ENCODE assay signal across 20 cellular contexts in the genomic region with DNA sequence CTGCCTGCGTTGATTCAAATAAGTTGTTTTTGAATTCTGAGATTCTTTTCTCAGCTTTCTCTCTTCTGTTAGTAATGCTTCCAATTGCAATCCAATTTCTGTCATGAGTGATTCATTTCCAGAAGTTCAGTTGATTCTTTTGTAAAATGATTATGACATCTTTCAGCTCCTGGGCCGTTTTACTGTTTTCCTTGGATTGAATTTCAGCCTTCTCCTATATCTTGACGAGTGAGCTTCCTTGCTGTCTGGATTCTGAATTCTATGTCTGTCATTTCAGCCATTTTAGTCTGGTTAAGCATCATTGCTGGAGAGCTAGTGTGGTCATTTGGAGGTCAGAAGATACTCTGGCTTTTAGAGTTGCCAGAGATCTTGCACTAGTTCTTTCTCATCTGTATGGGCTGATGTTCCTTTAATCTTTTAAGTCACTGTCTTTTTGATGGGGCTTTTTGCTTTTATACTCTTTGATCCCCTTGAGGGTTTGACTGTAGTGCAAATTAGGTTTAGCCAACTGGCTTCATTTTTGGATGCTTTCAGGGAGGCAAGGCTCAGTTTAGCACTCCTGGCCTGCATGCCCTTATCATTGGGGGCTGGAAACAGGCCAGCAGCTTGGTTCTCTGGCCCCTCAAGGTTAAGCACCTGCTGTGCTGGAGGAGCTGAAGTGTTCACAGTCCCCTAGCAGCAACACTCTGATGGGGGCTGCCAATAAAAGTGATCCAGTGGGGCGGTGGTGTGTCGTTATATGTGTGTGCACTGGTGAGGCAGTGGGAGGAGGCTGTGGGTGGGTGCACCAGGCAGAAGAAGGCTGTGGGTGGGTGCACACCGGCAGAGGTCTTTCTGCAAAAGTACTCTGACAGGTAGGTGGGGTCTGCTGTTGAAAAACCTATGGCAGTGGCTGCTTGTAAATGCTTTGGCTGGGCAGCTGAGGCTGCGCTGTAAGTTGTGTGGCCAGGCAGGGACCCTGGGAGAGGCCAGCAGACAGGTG.
A peak's percentile ranks its signal among the peaks of the same experiment; 100 is the strongest.
DNase-seq lines count a peak whose midpoint lies in the region; ATAC-seq and TF ChIP-seq lines count a peak whose summit lies in the region.
"Had no signal": no experiment of that assay in that cellular context is flagged by ENCODE, and none has a peak within 500 bp of the region (broad histone marks: within the 10 kb centered on the region; RNA-seq: fewer than 3 reads in every experiment).

No MANE protein-coding gene starts in this region.

- TF ChIP-seq CTCF in HEK293 (tag by site-specific recombination; IDR thresholded peaks at IDR 0.05) (no peak), RWPE1 (conservative IDR thresholded peaks at IDR 0.05; ENCODE audit: low read depth) (no peak), epithelial cell of esophagus (IDR thresholded peaks at IDR 0.05; ENCODE audit: insufficient read depth, low read depth, low read length, missing control alignments) (no peak), nephron (IDR thresholded peaks at IDR 0.05; ENCODE audit: unreplicated experiment in 3 of 3) (no peak)

- no peaks in the 10 kb centered on the region for H3K36me3 Mint-ChIP-seq in nephron (ENCODE audit: low read depth)

- peaks cover 23% of the 10 kb centered on the region for H3K4me1 Mint-ChIP-seq in nephron
- H3K4me1 Mint-ChIP-seq: neural crest cell had no signal

- H3K9me3 Mint-ChIP-seq in nephron: peaks cover 12% of the 10 kb centered on the region
- H3K9me3 Mint-ChIP-seq: endodermal cell, neural crest cell had no signal

- no peak overlapping the region for H3K4me3 ChIP-seq in HEK293 (ENCODE audit: low read depth, low read length)
- no peak overlapping the region for H3K4me3 ChIP-seq in epithelial cell of esophagus (ENCODE audit: low read length)
- H3K4me3 ChIP-seq: psoas muscle, SK-N-MC, smooth muscle cell had no signal

- no peaks in the 10 kb centered on the region for H3K36me3 ChIP-seq in HEK293 (ENCODE audit: control insufficient read depth in 2 of 2, insufficient read depth in 1 of 2, low read length in 2 of 2)

- H3K27ac ChIP-seq in HEK293 (ENCODE audit: extremely low read depth, low read depth, low read length) (no peak overlapping the region; the same call in 1 of the 2 replicates), RWPE1 (peak overlapping the region; percentile 37)
- H3K27ac ChIP-seq: psoas muscle, SK-N-MC had no signal

- peaks cover 32% of the 10 kb centered on the region for H3K4me1 ChIP-seq in HEK293 (ENCODE audit: control insufficient read depth, insufficient read depth, low read length)
- H3K4me1 ChIP-seq: psoas muscle had no signal

- ATAC-seq in HG02678 (IDR thresholded peaks at IDR 0.05; ENCODE audit: unreplicated experiment): no peak
- ATAC-seq: CD8-positive, alpha-beta T cell; psoas muscle had no signal

- POLR2A ChIA-PET in HEK293 (lab: Yijun Ruan, JAX): no interaction called here
- POLR2A ChIA-PET in RWPE1 (lab: Yijun Ruan, JAX; ENCODE audit: low non-redundant PET): no interaction called here

- no peak for DNase-seq in RWPE1 (ENCODE audit: low spot score)
- peak; percentile 66 for DNase-seq in epithelial cell of esophagus (ENCODE audit: low read depth)
- DNase-seq in NCI-H146 treated with DMSO at 0.1 percent for 48 hours (lab: John Stamatoyannopoulos, UW; ENCODE audit: unreplicated experiment): no peak
- DNase-seq in putamen (ENCODE audit: low spot score): no peak
- DNase-seq: activated CD4-positive, CD25-positive, alpha-beta regulatory T cell treated with anti-CD3 and anti-CD28 coated beads, Interleukin-2, amount 50 U/mL, for 72 hours; activated gamma-delta T cell; amniotic stem cell; CD8-positive, alpha-beta T cell; DMS79; endodermal cell; hippocampal formation; NCI-H1436; NCI-H774; psoas muscle had no signal

- no peaks in the 10 kb centered on the region for H3K27me3 Mint-ChIP-seq in nephron (ENCODE audit: low read depth)

- CTCF ChIA-PET in HEK293 (lab: Yijun Ruan, JAX): interaction anchor here (0.5 to 1.2 kb wide), 3 partner anchors 42 to 796 kb away, joined by 3 to 5 read pairs (median 3); no protein-coding TSS in a partner anchor
- CTCF ChIA-PET in RWPE1 (lab: Yijun Ruan, JAX): interaction anchor here (0.6 kb wide), 1 partner anchor 1749 kb away, joined by 4 read pairs; no protein-coding TSS in a partner anchor

- H3K9me3 ChIP-seq in HEK293 (ENCODE audit: control insufficient read depth, insufficient read depth, low read depth, low read length): no peaks in the 10 kb centered on the region
- H3K9me3 ChIP-seq: psoas muscle had no signal

- peak overlapping the region in 2 of 3 experiments; percentile 8 to 27 for H3K27ac Mint-ChIP-seq in nephron
- H3K27ac Mint-ChIP-seq: CD8-positive, alpha-beta T cell; endodermal cell had no signal

- H3K4me3 Mint-ChIP-seq in nephron: no peak overlapping the region
- H3K4me3 Mint-ChIP-seq: CD8-positive, alpha-beta T cell; endodermal cell; neural crest cell had no signal

TF ChIP-seq in HEK293, 187 proteins besides CTCF, POLR2A, EP300 and RAD21:
- TF ChIP-seq EGR2 (tag by site-specific recombination; IDR thresholded peaks at IDR 0.05; ENCODE audit: low read depth): peak; percentile 84
- TF ChIP-seq ZFHX2 (tag by site-specific recombination; conservative IDR thresholded peaks at IDR 0.05): 0 out of 2 replicates have a peak, but pooled peaks have one; percentile 27
- TF ChIP-seq, protein P1, sequence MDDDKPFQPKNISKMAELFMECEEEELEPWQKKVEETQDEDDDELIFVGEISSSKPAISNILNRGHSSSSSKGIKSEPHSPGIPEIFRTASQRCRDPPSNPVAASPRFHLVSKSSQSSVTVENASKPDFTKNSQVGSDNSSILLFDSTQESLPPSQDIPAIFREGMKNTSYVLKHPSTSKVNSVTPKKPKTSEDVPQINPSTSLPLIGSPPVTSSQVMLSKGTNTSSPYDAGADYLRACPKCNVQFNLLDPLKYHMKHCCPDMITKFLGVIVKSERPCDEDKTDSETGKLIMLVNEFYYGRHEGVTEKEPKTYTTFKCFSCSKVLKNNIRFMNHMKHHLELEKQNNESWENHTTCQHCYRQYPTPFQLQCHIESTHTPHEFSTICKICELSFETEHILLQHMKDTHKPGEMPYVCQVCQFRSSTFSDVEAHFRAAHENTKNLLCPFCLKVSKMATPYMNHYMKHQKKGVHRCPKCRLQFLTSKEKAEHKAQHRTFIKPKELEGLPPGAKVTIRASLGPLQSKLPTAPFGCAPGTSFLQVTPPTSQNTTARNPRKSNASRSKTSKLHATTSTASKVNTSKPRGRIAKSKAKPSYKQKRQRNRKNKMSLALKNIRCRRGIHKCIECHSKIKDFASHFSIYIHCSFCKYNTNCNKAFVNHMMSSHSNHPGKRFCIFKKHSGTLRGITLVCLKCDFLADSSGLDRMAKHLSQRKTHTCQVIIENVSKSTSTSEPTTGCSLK (tag by site-specific recombination; IDR thresholded peaks at IDR 0.05): no peak
TF ChIP-seq in HEK293: peak in this region for 2.
